2 cellular contexts compared by ENCODE assay signal in the genomic region with DNA sequence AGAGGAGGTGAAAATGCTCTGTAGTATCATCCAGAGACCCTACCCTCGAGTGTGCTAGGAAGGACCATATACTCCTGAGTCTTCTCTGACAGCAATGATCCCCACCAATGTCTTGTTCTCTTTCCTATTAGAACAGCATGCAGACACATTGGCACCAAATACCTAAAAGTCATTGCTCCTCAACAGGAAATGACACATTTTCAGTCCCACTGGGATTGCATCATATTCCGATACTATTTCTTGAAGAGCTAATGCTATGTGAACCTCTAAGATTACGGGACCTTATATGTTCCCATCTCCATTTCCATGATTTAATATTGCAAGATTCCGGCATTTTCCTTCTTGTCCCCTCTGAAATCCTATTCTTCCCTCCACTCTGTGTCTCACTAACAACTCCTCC.
TF ChIP-seq lines count a peak whose summit lies in the region.

No MANE protein-coding gene starts in this region.

TF ChIP-seq in A549, 52 proteins besides CTCF, POLR2A, EP300 and RAD21 (continued from another document):
- TF ChIP-seq HOXB13 (CRISPR knock-in tag; IDR thresholded peaks at IDR 0.05; ENCODE audit: low read depth) = peak; percentile 14; the same call in 1 of the 2 replicates
- no peak for TF ChIP-seq GATA3 (IDR thresholded peaks at IDR 0.05; ENCODE audit: borderline replicate concordance)
- TF ChIP-seq CBX8 (IDR thresholded peaks at IDR 0.05) = no peak
- TF ChIP-seq CEBPB (IDR thresholded peaks at IDR 0.05) = peak; percentile 64 to 95; a peak in 3 of 4 replicates
- TF ChIP-seq FOSL2 (IDR thresholded peaks at IDR 0.05) = no peak
- peak; percentile 51; the same call in 1 of the 2 replicates for TF ChIP-seq FOSL2 (CRISPR knock-in tag; IDR thresholded peaks at IDR 0.05)
- TF ChIP-seq ATOH8 (CRISPR knock-in tag; IDR thresholded peaks at IDR 0.05; ENCODE audit: low read depth) = no peak
TF ChIP-seq in A549: peak in this region for 5.

TF ChIP-seq in HCT116, 20 proteins besides CTCF, POLR2A, EP300 and RAD21 (continued from another document):
- TF ChIP-seq, protein P1, sequence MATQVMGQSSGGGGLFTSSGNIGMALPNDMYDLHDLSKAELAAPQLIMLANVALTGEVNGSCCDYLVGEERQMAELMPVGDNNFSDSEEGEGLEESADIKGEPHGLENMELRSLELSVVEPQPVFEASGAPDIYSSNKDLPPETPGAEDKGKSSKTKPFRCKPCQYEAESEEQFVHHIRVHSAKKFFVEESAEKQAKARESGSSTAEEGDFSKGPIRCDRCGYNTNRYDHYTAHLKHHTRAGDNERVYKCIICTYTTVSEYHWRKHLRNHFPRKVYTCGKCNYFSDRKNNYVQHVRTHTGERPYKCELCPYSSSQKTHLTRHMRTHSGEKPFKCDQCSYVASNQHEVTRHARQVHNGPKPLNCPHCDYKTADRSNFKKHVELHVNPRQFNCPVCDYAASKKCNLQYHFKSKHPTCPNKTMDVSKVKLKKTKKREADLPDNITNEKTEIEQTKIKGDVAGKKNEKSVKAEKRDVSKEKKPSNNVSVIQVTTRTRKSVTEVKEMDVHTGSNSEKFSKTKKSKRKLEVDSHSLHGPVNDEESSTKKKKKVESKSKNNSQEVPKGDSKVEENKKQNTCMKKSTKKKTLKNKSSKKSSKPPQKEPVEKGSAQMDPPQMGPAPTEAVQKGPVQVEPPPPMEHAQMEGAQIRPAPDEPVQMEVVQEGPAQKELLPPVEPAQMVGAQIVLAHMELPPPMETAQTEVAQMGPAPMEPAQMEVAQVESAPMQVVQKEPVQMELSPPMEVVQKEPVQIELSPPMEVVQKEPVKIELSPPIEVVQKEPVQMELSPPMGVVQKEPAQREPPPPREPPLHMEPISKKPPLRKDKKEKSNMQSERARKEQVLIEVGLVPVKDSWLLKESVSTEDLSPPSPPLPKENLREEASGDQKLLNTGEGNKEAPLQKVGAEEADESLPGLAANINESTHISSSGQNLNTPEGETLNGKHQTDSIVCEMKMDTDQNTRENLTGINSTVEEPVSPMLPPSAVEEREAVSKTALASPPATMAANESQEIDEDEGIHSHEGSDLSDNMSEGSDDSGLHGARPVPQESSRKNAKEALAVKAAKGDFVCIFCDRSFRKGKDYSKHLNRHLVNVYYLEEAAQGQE (IDR thresholded peaks at IDR 0.05; ENCODE audit: low read depth) = no peak
- TF ChIP-seq ZNF274 (IDR thresholded peaks at IDR 0.05; ENCODE audit: low read depth, low read length) (no peak), SP1 (IDR thresholded peaks at IDR 0.05; ENCODE audit: low read depth) (no peak), ZBTB33 (IDR thresholded peaks at IDR 0.05; ENCODE audit: extremely low read depth, insufficient replicate concordance, low read length) (no peak), EZH2 (IDR thresholded peaks at IDR 0.05) (no peak), SRF (IDR thresholded peaks at IDR 0.05; ENCODE audit: low read depth) (no peak)
